ENCODE assay signal across 16 cellular contexts in genomic region chr12:79596719-79597350, GRCh38.
DNase-seq lines count a peak whose midpoint lies in the region; ATAC-seq and TF ChIP-seq lines count a peak whose summit lies in the region.
"Had no signal": no experiment of that assay in that cellular context is flagged by ENCODE, and none has a peak within 500 bp of the region (broad histone marks: within the 10 kb centered on the region; RNA-seq: fewer than 3 reads in every experiment).

No MANE protein-coding gene starts in this region.

- no peak overlapping the region for H2AFZ ChIP-seq in GM23338
- H2AFZ ChIP-seq in PC-9 = no peak overlapping the region

- no peak for TF ChIP-seq POLR2A in right lobe of liver (IDR thresholded peaks at IDR 0.05)

- intact Hi-C loops in PC-9 (cut with micrococcal nuclease; ENCODE audit: unreplicated experiment) (no loop called here), right lobe of liver (cut with DNase I) (no loop called here)

- no peaks in the 10 kb centered on the region for H3K9me3 Mint-ChIP-seq in GM23338
- H3K9me3 Mint-ChIP-seq in type B pancreatic cell = no peaks in the 10 kb centered on the region
- H3K9me3 Mint-ChIP-seq: CD8-positive, alpha-beta T cell had no signal

- H3K79me2 ChIP-seq in GM23338 (replicated peaks; ENCODE audit: insufficient read depth) (peaks cover 47% of the 10 kb centered on the region), PC-9 (ENCODE audit: low read depth) (peaks cover 23% of the 10 kb centered on the region)

- no peaks in the 10 kb centered on the region for H3K27me3 ChIP-seq in GM23338 (ENCODE audit: insufficient read depth)
- H3K27me3 ChIP-seq in PC-9 (ENCODE audit: insufficient read depth, low read depth) = no peaks in the 10 kb centered on the region
- no peaks in the 10 kb centered on the region for H3K27me3 ChIP-seq in right lobe of liver
- H3K27me3 ChIP-seq: BLaER1 had no signal

- H3K36me3 Mint-ChIP-seq in GM23338 (ENCODE audit: low read depth) (peaks cover 36% of the 10 kb centered on the region; the same call in 2 of the 3 replicates), type B pancreatic cell (peaks cover 4% of the 10 kb centered on the region)
- H3K36me3 Mint-ChIP-seq: CD14-positive monocyte; CD8-positive, alpha-beta T cell had no signal

- CTCF ChIA-PET in PC-9 (lab: Charles Lee) = interaction anchor here (0.6 kb wide), 1 partner anchor 21 kb away, joined by 14 read pairs; no protein-coding TSS in a partner anchor

- H3K27ac Mint-ChIP-seq in GM23338 = peak overlapping the region; percentile 52; the same call in 1 of the 2 replicates
- peak overlapping the region; percentile 14 for H3K27ac Mint-ChIP-seq in type B pancreatic cell
- H3K27ac Mint-ChIP-seq: CD14-positive monocyte; CD8-positive, alpha-beta T cell had no signal

- H4K20me1 ChIP-seq in GM23338 (replicated peaks; ENCODE audit: insufficient read depth) (peaks cover 11% of the 10 kb centered on the region; the same call in 1 of the 2 replicates), PC-9 (ENCODE audit: insufficient read depth) (no peaks in the 10 kb centered on the region)
- H4K20me1 ChIP-seq: BLaER1 had no signal

- TF ChIP-seq CTCF in GM23338 (conservative IDR thresholded peaks at IDR 0.05; ENCODE audit: low read depth in 2 of 2) = no peak
- TF ChIP-seq CTCF in PC-9 (conservative IDR thresholded peaks at IDR 0.05) = no peak
- TF ChIP-seq CTCF in right lobe of liver (IDR thresholded peaks at IDR 0.05) = no peak
- no peak for TF ChIP-seq CTCF in type B pancreatic cell (conservative IDR thresholded peaks at IDR 0.05)

- BruUV-seq in PC-9 (replicated peaks; lab: Mats Ljungman, UMichigan) = no TSS peak

- H3K36me3 ChIP-seq in GM23338 (ENCODE audit: insufficient read depth) = peaks cover 4% of the 10 kb centered on the region; the same call in 1 of the 2 replicates
- H3K36me3 ChIP-seq in PC-9 (ENCODE audit: low read depth) = peaks cover 9% of the 10 kb centered on the region; the same call in 1 of the 2 replicates
- no peaks in the 10 kb centered on the region for H3K36me3 ChIP-seq in right lobe of liver

- H3K4me2 ChIP-seq in GM23338 (no peak overlapping the region), PC-9 (no peak overlapping the region)
- H3K4me2 ChIP-seq: BLaER1 had no signal

- WGBS in right lobe of liver (ENCODE audit: insufficient coverage, low coverage, low lambda C conversion rate, missing lambda C conversion rate) = 62% methylated on average over 9 of the region's 10 CpGs

- ATAC-seq in GM23338 (no peak; the same call in 2 of the 3 replicates), right lobe of liver (peak; percentile 84 to 89 (median 86)), HG03460 (IDR thresholded peaks at IDR 0.05; ENCODE audit: unreplicated experiment) (no peak)
- ATAC-seq: CD8-positive, alpha-beta T cell; GM12878 had no signal

- H3K9me3 ChIP-seq in PC-9 (ENCODE audit: insufficient read depth, low read depth) (0 out of 2 replicates have a peak, but pooled peaks cover 3% of the 10 kb centered on the region), right lobe of liver (no peaks in the 10 kb centered on the region)
- H3K9me3 ChIP-seq: BLaER1 had no signal

- H3K27ac ChIP-seq in GM23338 (ENCODE audit: low read depth) (no peak overlapping the region), PC-9 (0 out of 2 replicates have a peak overlapping the region, but pooled peaks have one; percentile 22), right lobe of liver (peak overlapping the region in 2 of 3 donors; percentile 29 to 37)
- H3K27ac ChIP-seq: BLaER1 had no signal

- H3K4me3 ChIP-seq in GM23338 = no peak overlapping the region
- no peak overlapping the region for H3K4me3 ChIP-seq in PC-9
- no peak overlapping the region for H3K4me3 ChIP-seq in right lobe of liver
- H3K4me3 ChIP-seq: BLaER1, GM12878 had no signal

- H3K27me3 Mint-ChIP-seq in GM23338 (ENCODE audit: insufficient read depth, low read depth, poor library complexity) (peaks cover 7% of the 10 kb centered on the region), type B pancreatic cell (no peaks in the 10 kb centered on the region)

- H3K4me1 Mint-ChIP-seq in GM23338 = peaks cover 13% of the 10 kb centered on the region; the same call in 2 of the 3 replicates
- H3K4me1 Mint-ChIP-seq in type B pancreatic cell (ENCODE audit: unreplicated experiment) = peaks cover 4% of the 10 kb centered on the region
- H3K4me1 Mint-ChIP-seq: CD14-positive monocyte had no signal

- no peak overlapping the region for H3K4me3 Mint-ChIP-seq in GM23338
- no peak overlapping the region for H3K4me3 Mint-ChIP-seq in type B pancreatic cell
- H3K4me3 Mint-ChIP-seq: CD14-positive monocyte; CD8-positive, alpha-beta T cell had no signal

- H3K4me1 ChIP-seq in GM23338 (ENCODE audit: insufficient read depth) = no peaks in the 10 kb centered on the region
- H3K4me1 ChIP-seq in PC-9 (replicated peaks; ENCODE audit: insufficient read depth) = no peaks in the 10 kb centered on the region
- peaks cover 0 to 7% (median 2%) of the 10 kb centered on the region in 4 donors for H3K4me1 ChIP-seq in right lobe of liver
- H3K4me1 ChIP-seq: BLaER1 had no signal

- DNase-seq in GM23338 (ENCODE audit: low spot score) = no peak
- no peak for DNase-seq in PC-9
- DNase-seq in right lobe of liver = no peak
- DNase-seq in type B pancreatic cell (ENCODE audit: extremely low spot score, unreplicated experiment) = no peak
- DNase-seq in SKM-1 treated with dmso at 0.1 percent for 144 hours (lab: John Stamatoyannopoulos, UW; ENCODE audit: unreplicated experiment) = no peak
- no peak for DNase-seq in NCI-H510A treated with DMSO at 0.1 percent for 48 hours (lab: John Stamatoyannopoulos, UW)
- DNase-seq: Calu3; CD8-positive, alpha-beta T cell; DMS79 treated with DMSO at 0.1 percent for 48 hours; GOT3; H7; KG1 had no signal

- H3F3A ChIP-seq in GM23338 (replicated peaks; ENCODE audit: low read depth) = no peaks in the 10 kb centered on the region; the same call in 1 of the 2 replicates
- H3F3A ChIP-seq in PC-9 (ENCODE audit: insufficient read depth, low read depth) = peaks cover 8% of the 10 kb centered on the region; the same call in 1 of the 2 replicates

- H3K9me2 ChIP-seq in GM23338 (ENCODE audit: insufficient read depth) = no peaks in the 10 kb centered on the region
- no peaks in the 10 kb centered on the region for H3K9me2 ChIP-seq in PC-9 (ENCODE audit: insufficient read depth)

- POLR2A ChIA-PET in PC-9 (lab: Charles Lee; ENCODE audit: unreplicated experiment) = no interaction called here

TF ChIP-seq in GM23338, 12 proteins besides CTCF, POLR2A, EP300 and RAD21 (continues in another document):
- TF ChIP-seq EZH2phosphoT487 (IDR thresholded peaks at IDR 0.05; ENCODE audit: unreplicated experiment) (no peak), STAT1 (IDR thresholded peaks at IDR 0.05; ENCODE audit: unreplicated experiment) (no peak), EZH2 (IDR thresholded peaks at IDR 0.05; ENCODE audit: low read depth, unreplicated experiment) (no peak), POLR2AphosphoS5 (IDR thresholded peaks at IDR 0.05; ENCODE audit: low read depth) (no peak), CREB1 (CRISPR knock-in tag; IDR thresholded peaks at IDR 0.05; ENCODE audit: low read depth) (no peak), JUNB (IDR thresholded peaks at IDR 0.05; ENCODE audit: unreplicated experiment) (no peak), ZNF114 (CRISPR knock-in tag; IDR thresholded peaks at IDR 0.05) (no peak)

Comparison
In these comparisons a context has a peak if more than half of its experiments do, and no peak if none do; other contexts are left out.
1. ATAC-seq: peak in right lobe of liver (4 of 4); none in GM23338 (single experiment) and HG03460 (single experiment).